ENCODE assay signal across 21 cellular contexts in the genomic region with DNA sequence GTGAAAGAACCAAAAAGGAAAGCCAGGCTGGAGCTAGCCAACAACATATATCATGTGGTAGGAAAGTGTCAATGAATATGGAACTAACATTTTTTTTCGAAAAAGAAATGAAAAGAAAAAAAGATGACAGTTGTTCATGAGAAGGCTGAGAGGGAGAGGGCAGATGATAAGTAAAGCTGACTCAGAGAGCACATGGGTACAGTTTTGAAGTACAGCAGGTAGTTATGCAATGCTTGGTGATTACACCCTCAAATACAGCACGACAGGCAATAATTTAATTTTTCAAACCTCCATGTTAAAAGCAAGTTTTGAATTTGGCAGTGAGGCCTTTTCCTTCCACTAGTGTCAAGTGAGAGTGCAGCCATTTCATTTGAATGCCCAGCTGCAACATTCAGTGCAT. TPM values are rescaled to one million over a fixed set of nuclear protein-coding genes. Genes with fewer than 3 reads are reported as not detected.
A peak's percentile ranks its signal among the peaks of the same experiment; 100 is the strongest.
DNase-seq lines count a peak whose midpoint lies in the region; ATAC-seq and TF ChIP-seq lines count a peak whose summit lies in the region.
"Had no signal": no experiment of that assay in that cellular context is flagged by ENCODE, and none has a peak within 500 bp of the region (broad histone marks: within the 10 kb centered on the region; RNA-seq: fewer than 3 reads in every experiment).

No MANE protein-coding gene starts in this region.

- H3K36me3 Mint-ChIP-seq in natural killer cell, result no peaks in the 10 kb centered on the region

- peak; percentile 69 for ATAC-seq in left lung
- no peak for ATAC-seq in natural killer cell
- ATAC-seq: activated CD4-positive, alpha-beta T cell treated with anti-CD3 and anti-CD28 coated beads for 36 hours; gastroesophageal sphincter; Panc1; SK-N-SH treated with all-trans-retinoic acid at 6 μM for 48 hours had no signal

- intact Hi-C loops in left lung (cut with DNase I), result no loop called here
- intact Hi-C loops in left ventricle myocardium inferior (cut with micrococcal nuclease), result no loop called here
- intact Hi-C loops in natural killer cell (cut with micrococcal nuclease), result no loop called here

- H3K27me3 ChIP-seq in left lung (no peaks in the 10 kb centered on the region), left ventricle myocardium inferior (ENCODE audit: low read depth) (no peaks in the 10 kb centered on the region), tibial nerve (no peaks in the 10 kb centered on the region)
- H3K27me3 ChIP-seq: adrenal gland, gastroesophageal sphincter, pancreas, vagina had no signal

- no peak for TF ChIP-seq EP300 in tibial nerve (IDR thresholded peaks at IDR 0.05)

- no peak overlapping the region for H3K27ac ChIP-seq in left lung
- H3K27ac ChIP-seq in left ventricle myocardium inferior (replicated peaks), result no peak overlapping the region
- H3K27ac ChIP-seq in tibial nerve, result no peak overlapping the region
- H3K27ac ChIP-seq: adrenal gland, gastroesophageal sphincter, pancreas, vagina had no signal

- peak; percentile 6 for DNase-seq in GM03348 (ENCODE audit: low spot score)
- DNase-seq in NOMO-1 treated with DMSO at 0.1 percent for 48 hours (lab: John Stamatoyannopoulos, UW; ENCODE audit: unreplicated experiment), result peak; percentile 79
- peak; percentile 85 for DNase-seq in epithelial cell of esophagus (ENCODE audit: low read depth)
- no peak for DNase-seq in left lung
- no peak for DNase-seq in stimulated activated CD4-positive, alpha-beta T cell treated with anti-CD3 and anti-CD28 coated beads, Interleukin-15, amount 100 ng/mL, for 24 hours
- DNase-seq in left ventricle myocardium inferior, result no peak
- DNase-seq in tibial nerve (ENCODE audit: low spot score in 2 of 2), result no peak
- DNase-seq in natural killer cell, result no peak
- DNase-seq: activated CD4-positive, alpha-beta T cell treated with anti-CD3 and anti-CD28 coated beads for 36 hours; DND-41; effector memory CD4-positive, alpha-beta T cell; NCI-H2081 treated with DMSO at 0.1 percent for 48 hours; NCI-H524 treated with DMSO at 0.1 percent for 48 hours; pancreas; stimulated activated CD4-positive, alpha-beta T cell treated with anti-CD3 and anti-CD28 coated beads, Interleukin-2, amount 100 ng/mL, for 48 hours had no signal

- peaks cover 4 to 10% of the 10 kb centered on the region in 2 donors for H3K9me3 Mint-ChIP-seq in natural killer cell

- H3K4me3 Mint-ChIP-seq in natural killer cell, result no peak overlapping the region
- H3K4me3 Mint-ChIP-seq: activated CD4-positive, alpha-beta T cell treated with anti-CD3 and anti-CD28 coated beads for 36 hours; central memory CD8-positive, alpha-beta T cell had no signal

- TF ChIP-seq CTCF in epithelial cell of esophagus (IDR thresholded peaks at IDR 0.05; ENCODE audit: insufficient read depth, low read depth, low read length, missing control alignments) (no peak), left lung (IDR thresholded peaks at IDR 0.05) (no peak), left ventricle myocardium inferior (IDR thresholded peaks at IDR 0.05; ENCODE audit: borderline replicate concordance) (no peak), tibial nerve (IDR thresholded peaks at IDR 0.05) (no peak), natural killer cell (IDR thresholded peaks at IDR 0.05) (no peak)

- H3K4me1 ChIP-seq in left lung (no peaks in the 10 kb centered on the region), left ventricle myocardium inferior (no peaks in the 10 kb centered on the region), tibial nerve (no peaks in the 10 kb centered on the region)
- H3K4me1 ChIP-seq: adrenal gland, gastroesophageal sphincter, pancreas, vagina had no signal

- no peak overlapping the region for H3K4me3 ChIP-seq in epithelial cell of esophagus (ENCODE audit: low read length)
- no peak overlapping the region for H3K4me3 ChIP-seq in left lung
- no peak overlapping the region for H3K4me3 ChIP-seq in left ventricle myocardium inferior
- no peak overlapping the region for H3K4me3 ChIP-seq in tibial nerve
- H3K4me3 ChIP-seq: adrenal gland, gastroesophageal sphincter, pancreas, vagina had no signal

- H3K36me3 ChIP-seq in left lung, result no peaks in the 10 kb centered on the region
- no peaks in the 10 kb centered on the region for H3K36me3 ChIP-seq in left ventricle myocardium inferior
- no peaks in the 10 kb centered on the region for H3K36me3 ChIP-seq in tibial nerve
- H3K36me3 ChIP-seq: adrenal gland, gastroesophageal sphincter, pancreas, vagina had no signal

- TF ChIP-seq POLR2A in tibial nerve (IDR thresholded peaks at IDR 0.05), result no peak

- 35 to 70% methylated on average over 2 of the region's 2 CpGs for WGBS in tibial nerve, 2 donors

- H3K27me3 Mint-ChIP-seq in natural killer cell (ENCODE audit: low read depth in 2 of 2), result no peaks in the 10 kb centered on the region
- H3K27me3 Mint-ChIP-seq: central memory CD8-positive, alpha-beta T cell had no signal

- no peaks in the 10 kb centered on the region for H3K4me1 Mint-ChIP-seq in natural killer cell
- H3K4me1 Mint-ChIP-seq: activated CD4-positive, alpha-beta T cell treated with anti-CD3 and anti-CD28 coated beads for 36 hours; central memory CD8-positive, alpha-beta T cell had no signal

- no peaks in the 10 kb centered on the region for H3K9me3 ChIP-seq in left lung
- H3K9me3 ChIP-seq in left ventricle myocardium inferior (replicated peaks), result no peaks in the 10 kb centered on the region
- H3K9me3 ChIP-seq in tibial nerve, result no peaks in the 10 kb centered on the region
- H3K9me3 ChIP-seq: adrenal gland, gastroesophageal sphincter, pancreas, vagina had no signal

- no peak overlapping the region for H3K27ac Mint-ChIP-seq in natural killer cell
- H3K27ac Mint-ChIP-seq: activated CD4-positive, alpha-beta T cell treated with anti-CD3 and anti-CD28 coated beads for 36 hours had no signal

RNA-seq across cellular contexts. Expression of gene SLC7A11, which starts 21.3 kb away (rescaled TPM):
- total RNA-seq in left lung, result 10 to 100 TPM in 1 of 2 donors, 1 to 10 TPM in 1; 1.8 to 13.2 TPM
- 0.19 TPM for total RNA-seq in left ventricle myocardium inferior
- total RNA-seq in tibial nerve, result under 1 TPM; under 0.01 to 0.30 (median 0.21) TPM
- total RNA-seq in natural killer cell, result 1 to 10 TPM in 1 of 3 donors, under 1 TPM in 1, not detected in 1; 0.07 to 1.4 TPM

Comparison
In these comparisons a context has a peak if more than half of its experiments do, and no peak if none do; other contexts are left out.
1. DNase-seq: peak in GM03348 (single experiment), NOMO-1 treated with DMSO at 0.1 percent for 48 hours (single experiment) and epithelial cell of esophagus (single experiment); none in left lung (0 of 2), stimulated activated CD4-positive, alpha-beta T cell treated with anti-CD3 and anti-CD28 coated beads, Interleukin-15, amount 100 ng/mL, for 24 hours (single experiment), left ventricle myocardium inferior (single experiment), tibial nerve (0 of 2) and natural killer cell (single experiment).